In genomic region chr1:27108588-27108987, GRCh38 we compare ENCODE assay signal across 15 cellular contexts.
"Had no signal": no experiment of that assay in that cellular context is flagged by ENCODE, and none has a peak within 500 bp of the region (broad histone marks: within the 10 kb centered on the region; RNA-seq: fewer than 3 reads in every experiment).

No MANE protein-coding gene starts in this region.

- H3K27me3 ChIP-seq: esophagus squamous epithelium, gastroesophageal sphincter, ovary, right atrium auricular region, suprapubic skin, thyroid gland, upper lobe of left lung, vagina had no signal

- ATAC-seq: gastroesophageal sphincter; stimulated activated naive CD8-positive, alpha-beta T cell treated with anti-CD3 and anti-CD28 coated beads, Interleukin-15, Interleukin-2, amounts not matched to agents 100 U/mL and 50 U/mL, for 24 hours had no signal

- H3K4me3 Mint-ChIP-seq: naive B cell had no signal

- H3K9me3 Mint-ChIP-seq: naive B cell had no signal

- H3K27me3 Mint-ChIP-seq: naive B cell had no signal

- H3K36me3 Mint-ChIP-seq: naive B cell had no signal

- H3K9me3 ChIP-seq: esophagus squamous epithelium, gastroesophageal sphincter, left ventricle myocardium inferior, ovary, right atrium auricular region, suprapubic skin, thyroid gland, upper lobe of left lung, vagina had no signal

- H3K4me3 ChIP-seq: esophagus squamous epithelium, gastroesophageal sphincter, left ventricle myocardium inferior, lung, ovary, right atrium auricular region, suprapubic skin, thyroid gland, upper lobe of left lung, vagina had no signal

- DNase-seq: dermis blood vessel endothelial cell, esophagus squamous epithelium, left ventricle myocardium inferior, mesenchymal stem cell, naive B cell, nucleus accumbens, ovary, thyroid gland, upper lobe of left lung had no signal

- H3K36me3 ChIP-seq: ovary had no signal

- H3K27ac ChIP-seq: esophagus squamous epithelium, gastroesophageal sphincter, left ventricle myocardium inferior, ovary, right atrium auricular region, suprapubic skin, thyroid gland, upper lobe of left lung, vagina had no signal
